Comparison of ENCODE assay signal across 22 cellular contexts in genomic region chr1:25594971-25595370, GRCh38. TPM values are rescaled to one million over a fixed set of nuclear protein-coding genes. Genes with fewer than 3 reads are reported as not detected.
DNase-seq lines count a peak whose midpoint lies in the region; ATAC-seq and TF ChIP-seq lines count a peak whose summit lies in the region.
"Had no signal": no experiment of that assay in that cellular context is flagged by ENCODE, and none has a peak within 500 bp of the region (broad histone marks: within the 10 kb centered on the region; RNA-seq: fewer than 3 reads in every experiment).

No MANE protein-coding gene starts in this region.

- no peak overlapping the region for H2AFZ ChIP-seq in IMR-90 (replicated peaks; ENCODE audit: low read length, poor library complexity)

- WGBS in IMR-90 (ENCODE audit: extremely low coverage in 2 of 2, insufficient read length in 1 of 2), 2 experiments: no CpG with 5 or more reads among the region's 2 CpGs

- H4K8ac ChIP-seq in IMR-90 (ENCODE audit: low read depth in 2 of 2, low read length in 2 of 2): no peak overlapping the region

- no peak overlapping the region for H3K4ac ChIP-seq in IMR-90 (ENCODE audit: low read depth, low read length)

- no peaks in the 10 kb centered on the region for H3K9me3 ChIP-seq in CD4-positive, CD25-positive, alpha-beta regulatory T cell (ENCODE audit: control insufficient read depth in 2 of 2, low read length in 2 of 2)
- H3K9me3 ChIP-seq in IMR-90 (ENCODE audit: control insufficient read depth, insufficient read depth, low read length): peaks cover 10% of the 10 kb centered on the region
- H3K9me3 ChIP-seq: A549, BE2C, HAP-1 had no signal

- in situ Hi-C loops in IMR-90 (cut with MboI; ENCODE audit: low sequenced_read_pairs): no loop called here
- in situ Hi-C loops in GM13976 (cut with MboI; ENCODE audit: low sequenced_read_pairs, unreplicated experiment): no loop called here

- H3K4me3 Mint-ChIP-seq in CD4-positive, CD25-positive, alpha-beta regulatory T cell: no peak overlapping the region
- H3K4me3 Mint-ChIP-seq: CD14-positive monocyte; CD4-positive, alpha-beta memory T cell had no signal

- ATAC-seq in CD4-positive, CD25-positive, alpha-beta regulatory T cell (ENCODE audit: low read depth in 2 of 2): no peak
- no peak for ATAC-seq in IMR-90 (ENCODE audit: low read depth)
- ATAC-seq in GM18520 (IDR thresholded peaks at IDR 0.05; ENCODE audit: unreplicated experiment): no peak
- ATAC-seq: A549, GM12878 had no signal

- no peak for TF ChIP-seq POLR2A in IMR-90 (IDR thresholded peaks at IDR 0.05; ENCODE audit: low read depth, low read length)

- H2BK20ac ChIP-seq in IMR-90 (ENCODE audit: low read depth, low read length): no peak overlapping the region

- no peak overlapping the region for H4K5ac ChIP-seq in IMR-90 (ENCODE audit: low read depth, low read length)

- CTCF ChIA-PET in IMR-90 (lab: Yijun Ruan, JAX): no interaction called here

- H4K20me1 ChIP-seq in IMR-90 (ENCODE audit: insufficient read depth, low read length): no peaks in the 10 kb centered on the region; the same call in 1 of the 2 replicates
- H4K20me1 ChIP-seq: BLaER1 treated with 17β-estradiol and CSF1 and Interleukin-3, amounts not matched to agents 10 nM and 100 nM had no signal

- H3K56ac ChIP-seq in IMR-90 (ENCODE audit: extremely low read depth, insufficient read depth, low read length): no peak overlapping the region

- dilution Hi-C loops in IMR-90 (cut with HindIII; ENCODE audit: low sequenced_read_pairs, unreplicated experiment): no loop called here

- no peak overlapping the region for H3K4me3 ChIP-seq in CD4-positive, CD25-positive, alpha-beta regulatory T cell (ENCODE audit: low read depth, low read length)
- no peak overlapping the region for H3K4me3 ChIP-seq in IMR-90 (ENCODE audit: insufficient read depth, low read depth, low read length)
- H3K4me3 ChIP-seq: A549; BLaER1 treated with 17β-estradiol and CSF1 and Interleukin-3, amounts not matched to agents 10 nM and 100 nM; GM12878; HAP-1 had no signal

- no peak overlapping the region for H3K14ac ChIP-seq in IMR-90 (replicated peaks; ENCODE audit: low read depth, low read length)

- H2BK5ac ChIP-seq in IMR-90 (ENCODE audit: low read depth, low read length, poor library complexity, severe bottlenecking): peak overlapping the region; percentile 46

- H3K4me1 ChIP-seq in CD4-positive, CD25-positive, alpha-beta regulatory T cell (ENCODE audit: control insufficient read depth, insufficient read depth, low read length, poor library complexity, severe bottlenecking): peaks cover 8% of the 10 kb centered on the region
- peaks cover 7% of the 10 kb centered on the region for H3K4me1 ChIP-seq in IMR-90 (ENCODE audit: control insufficient read depth, insufficient read depth, low read length)
- H3K4me1 ChIP-seq: A549, BE2C, HAP-1 had no signal

- DNase-seq in CD4-positive, CD25-positive, alpha-beta regulatory T cell: no peak
- DNase-seq in IMR-90: no peak
- DNase-seq in NCI-H82 (lab: John Stamatoyannopoulos, UW): peak; percentile 83
- no peak for DNase-seq in HK-2 (ENCODE audit: unreplicated experiment)
- no peak for DNase-seq in GM13976 (ENCODE audit: low spot score)
- DNase-seq: 8988T; ACHN; AML-193; BE2C; Calu3; CD4-positive, alpha-beta memory T cell; COR-L47; DMS79; EL; GDM1; GOT3 had no signal

- H3K9ac ChIP-seq in IMR-90 (ENCODE audit: low read depth, low read length): no peak overlapping the region
- H3K9ac ChIP-seq: BLaER1 treated with 17β-estradiol and CSF1 and Interleukin-3, amounts not matched to agents 10 nM and 100 nM had no signal

- no peak overlapping the region for H2AK5ac ChIP-seq in IMR-90 (ENCODE audit: low read depth, low read length)

- BruUV-seq in IMR-90 (replicated peaks; lab: Mats Ljungman, UMichigan): no TSS peak

- intact Hi-C loops in IMR-90 (cut with micrococcal nuclease): no loop called here

- no peak overlapping the region for H2BK15ac ChIP-seq in IMR-90 (ENCODE audit: low read depth, low read length)

- H3K27me3 Mint-ChIP-seq in CD4-positive, CD25-positive, alpha-beta regulatory T cell: peaks cover 9% of the 10 kb centered on the region
- H3K27me3 Mint-ChIP-seq: CD4-positive, alpha-beta memory T cell had no signal

- no peak overlapping the region for H4K91ac ChIP-seq in IMR-90 (ENCODE audit: insufficient read depth, low read depth, low read length)

- no peaks in the 10 kb centered on the region for H3K27me3 ChIP-seq in CD4-positive, CD25-positive, alpha-beta regulatory T cell (ENCODE audit: control insufficient read depth, insufficient read depth, low read length)
- peaks cover 11% of the 10 kb centered on the region for H3K27me3 ChIP-seq in IMR-90 (ENCODE audit: control insufficient read depth, insufficient read depth, low read length)
- H3K27me3 ChIP-seq: BE2C; BLaER1 treated with 17β-estradiol and CSF1 and Interleukin-3, amounts not matched to agents 10 nM and 100 nM had no signal

- no peak overlapping the region for H2BK120ac ChIP-seq in IMR-90 (ENCODE audit: low read depth, low read length)

- H3K36me3 ChIP-seq in CD4-positive, CD25-positive, alpha-beta regulatory T cell (ENCODE audit: control insufficient read depth, insufficient read depth, low read length): no peaks in the 10 kb centered on the region
- H3K36me3 ChIP-seq in IMR-90 (ENCODE audit: control insufficient read depth, insufficient read depth, low read length): no peaks in the 10 kb centered on the region
- H3K36me3 ChIP-seq: BE2C; BLaER1 treated with 17β-estradiol and CSF1 and Interleukin-3, amounts not matched to agents 10 nM and 100 nM; HAP-1 had no signal

- no peak overlapping the region for H3K18ac ChIP-seq in IMR-90 (ENCODE audit: low read depth, low read length)

- POLR2A ChIA-PET in IMR-90 (lab: Charles Lee; ENCODE audit: unreplicated experiment): no interaction called here

- H3K36me3 Mint-ChIP-seq in CD4-positive, CD25-positive, alpha-beta regulatory T cell: peaks cover 7% of the 10 kb centered on the region
- H3K36me3 Mint-ChIP-seq: CD14-positive monocyte had no signal

- no peak overlapping the region for H3K27ac ChIP-seq in CD4-positive, CD25-positive, alpha-beta regulatory T cell (ENCODE audit: insufficient read depth, low read length, poor library complexity, severe bottlenecking)
- no peak overlapping the region for H3K27ac ChIP-seq in IMR-90 (ENCODE audit: insufficient read depth, low read length)
- H3K27ac ChIP-seq: A549; BLaER1 treated with 17β-estradiol and CSF1 and Interleukin-3, amounts not matched to agents 10 nM and 100 nM had no signal

- no peak overlapping the region for H3K23ac ChIP-seq in IMR-90 (ENCODE audit: low read depth, low read length)

- H2AK9ac ChIP-seq in IMR-90 (replicated peaks; ENCODE audit: low read depth, low read length, poor library complexity): no peak overlapping the region

- H3K79me1 ChIP-seq in IMR-90 (ENCODE audit: low read depth in 1 of 2, low read length in 2 of 2): no peaks in the 10 kb centered on the region

- no peak for TF ChIP-seq RAD21 in IMR-90 (IDR thresholded peaks at IDR 0.05; ENCODE audit: low read length)

- peaks cover 0 to 3% (median 0%) of the 10 kb centered on the region in 7 donors for H3K9me3 Mint-ChIP-seq in CD4-positive, CD25-positive, alpha-beta regulatory T cell

- TF ChIP-seq CTCF in IMR-90 (conservative IDR thresholded peaks at IDR 0.05; ENCODE audit: low read depth, low read length) (no peak), GM13976 (IDR thresholded peaks at IDR 0.05; ENCODE audit: borderline replicate concordance, control extremely low read depth, extremely low read depth, insufficient read depth, missing control alignments) (no peak)

- H3K9me1 ChIP-seq in IMR-90 (ENCODE audit: insufficient read depth, low read length): peaks cover 4% of the 10 kb centered on the region

- no peak overlapping the region for H3K4me2 ChIP-seq in IMR-90 (ENCODE audit: low read depth, low read length)
- H3K4me2 ChIP-seq: A549; BLaER1 treated with 17β-estradiol and CSF1 and Interleukin-3, amounts not matched to agents 10 nM and 100 nM had no signal

- peak overlapping the region in 2 of 3 donors; percentile 55 to 82 for H3K27ac Mint-ChIP-seq in CD4-positive, CD25-positive, alpha-beta regulatory T cell
- H3K27ac Mint-ChIP-seq: CD14-positive monocyte had no signal

- H3K4me1 Mint-ChIP-seq in CD4-positive, CD25-positive, alpha-beta regulatory T cell: peaks cover 6 to 16% (median 10%) of the 10 kb centered on the region in 4 donors
- H3K4me1 Mint-ChIP-seq: CD14-positive monocyte had no signal

TF ChIP-seq in IMR-90, 13 proteins besides CTCF, POLR2A, EP300 and RAD21 (continues in another document):
- no peak for TF ChIP-seq RCOR1 (IDR thresholded peaks at IDR 0.05; ENCODE audit: insufficient replicate concordance, low read length)
- TF ChIP-seq USF2 (IDR thresholded peaks at IDR 0.05; ENCODE audit: low read depth, low read length): no peak
- TF ChIP-seq MAFK (IDR thresholded peaks at IDR 0.05; ENCODE audit: low read depth, low read length): no peak
- no peak for TF ChIP-seq MAZ (IDR thresholded peaks at IDR 0.05; ENCODE audit: borderline replicate concordance, low read depth, low read length)
- no peak for TF ChIP-seq CHD1 (IDR thresholded peaks at IDR 0.05; ENCODE audit: low read depth, low read length)
- no peak for TF ChIP-seq SMC3 (IDR thresholded peaks at IDR 0.05; ENCODE audit: low read depth, low read length)
- no peak for TF ChIP-seq FOS (IDR thresholded peaks at IDR 0.05; ENCODE audit: low read depth, low read length)

RNA-seq across cellular contexts. Expression of gene MAN1C1, which starts 21.6 kb away (rescaled TPM):
- 15.1 TPM for total RNA-seq in CD4-positive, CD25-positive, alpha-beta regulatory T cell
- polyA plus RNA-seq in CD4-positive, CD25-positive, alpha-beta regulatory T cell: 1 to 10 TPM; 3.1 to 3.5 (median 3.3) TPM
- total RNA-seq in IMR-90 (2012; rRNA removed): 2.5 and 3.2 TPM in 2 replicates
- 9.6 and 11.3 TPM in 2 replicates for polyA plus RNA-seq in IMR-90 (2012; rRNA removed)
- polyA plus RNA-seq in IMR-90 (2012; cell fraction: cytosol; rRNA removed): 9.4 and 14.0 TPM in 2 replicates
- 9.7 and 11.2 TPM in 2 replicates for polyA plus RNA-seq in IMR-90 (2012; cell fraction: nucleus; rRNA removed; ENCODE audit: low replicate concordance)

RNA-seq across cellular contexts. Expression of gene LDLRAP1, which starts 51.6 kb away (rescaled TPM):
- total RNA-seq in CD4-positive, CD25-positive, alpha-beta regulatory T cell: 98.7 TPM
- polyA plus RNA-seq in CD4-positive, CD25-positive, alpha-beta regulatory T cell: 100 to 1,000 TPM; 170 to 326 (median 258) TPM
- 3.6 and 4.5 TPM in 2 replicates for total RNA-seq in IMR-90 (2012; rRNA removed)
- polyA plus RNA-seq in IMR-90 (2012; rRNA removed): 13.5 and 14.4 TPM in 2 replicates
- polyA plus RNA-seq in IMR-90 (2012; cell fraction: cytosol; rRNA removed): 9.9 and 15.1 TPM in 2 replicates
- polyA plus RNA-seq in IMR-90 (2012; cell fraction: nucleus; rRNA removed; ENCODE audit: low replicate concordance): 19.7 and 24.6 TPM in 2 replicates

Comparison
In these comparisons a context has a peak if more than half of its experiments do, and no peak if none do; other contexts are left out.
1. RNA of gene LDLRAP1, which starts 51.6 kb away (total RNA-seq): 98.7 TPM in CD4-positive, CD25-positive, alpha-beta regulatory T cell (single experiment); 3.6 to 4.5 TPM in IMR-90; every median in the first group is over 10 times any median in the second.